Comparison of ENCODE assay signal across 25 cellular contexts in genomic region chr20:34982270-34983088, GRCh38. TPM values are rescaled to one million over a fixed set of nuclear protein-coding genes. Genes with fewer than 3 reads are reported as not detected.
DNase-seq lines count a peak whose midpoint lies in the region; ATAC-seq and TF ChIP-seq lines count a peak whose summit lies in the region.
"Had no signal": no experiment of that assay in that cellular context is flagged by ENCODE, and none has a peak within 500 bp of the region (broad histone marks: within the 10 kb centered on the region; RNA-seq: fewer than 3 reads in every experiment).

No MANE protein-coding gene starts in this region.

- no peak overlapping the region for H3K14ac ChIP-seq in neuronal stem cell (ENCODE audit: low read length)

- no peaks in the 10 kb centered on the region for H3K27me3 ChIP-seq in heart left ventricle
- peaks cover 0 to 8% (median 7%) of the 10 kb centered on the region in 3 experiments for H3K27me3 ChIP-seq in neuronal stem cell (ENCODE audit: control insufficient read depth in 3 of 3, insufficient read depth in 3 of 3, low read depth in 1 of 3, low read length in 3 of 3)
- H3K27me3 ChIP-seq: MG63 had no signal

- peak overlapping the region in 5 of 12 donors; percentile 0 to 62 (median 13) for H3K4me3 ChIP-seq in heart left ventricle
- H3K4me3 ChIP-seq in neuronal stem cell (ENCODE audit: low read length in 2 of 2): no peak overlapping the region
- H3K4me3 ChIP-seq: MG63, PC-9 had no signal

- no peak overlapping the region for H4K8ac ChIP-seq in neuronal stem cell (ENCODE audit: low read depth, low read length)

- H3K23ac ChIP-seq in neuronal stem cell (ENCODE audit: low read depth, low read length, poor library complexity): no peak overlapping the region

- no peak overlapping the region for H2AFZ ChIP-seq in neuronal stem cell (ENCODE audit: low read length)
- H2AFZ ChIP-seq: PC-9 had no signal

- DNase-seq in heart left ventricle: peak in 2 of 5 donors; percentile 24 to 31
- DNase-seq in cardiac septum (ENCODE audit: low spot score): no peak
- peak; percentile 57 for DNase-seq in left ventricle myocardium superior
- no peak for DNase-seq in neuronal stem cell (ENCODE audit: low spot score)
- no peak for DNase-seq in NCI-H1417 (lab: John Stamatoyannopoulos, UW)
- no peak for DNase-seq in midbrain (lab: John Stamatoyannopoulos, UW)
- DNase-seq in activated T-cell treated with anti-CD3 and anti-CD28 coated beads for 4 hours: no peak
- DNase-seq: 8988T; AML-193; C1 segment of cervical spinal cord; Calu3; CD8-positive, alpha-beta memory T cell; DMS79; H9; HFFc6; MG63; NCI-H1436; NCI-H1930; NCI-H2227 treated with DMSO at 0.1 percent for 48 hours; NCI-H510A; NCI-H748 treated with DMSO at 0.1 percent for 48 hours; PC-9; RPMI8226 had no signal

- peak overlapping the region; percentile 52 for H2AK5ac ChIP-seq in neuronal stem cell (ENCODE audit: low read depth, low read length)

- no peak for ATAC-seq in heart left ventricle
- no peak for ATAC-seq in left ventricle myocardium superior
- no peak for ATAC-seq in GM18511 (IDR thresholded peaks at IDR 0.05; ENCODE audit: unreplicated experiment)
- ATAC-seq: SK-N-SH treated with all-trans-retinoic acid at 6 μM for 48 hours had no signal

- H3K4me2 ChIP-seq in neuronal stem cell (ENCODE audit: insufficient read depth, low read length, poor library complexity, severe bottlenecking): no peak overlapping the region
- H3K4me2 ChIP-seq: PC-9 had no signal

- no peak overlapping the region for H3K18ac ChIP-seq in neuronal stem cell (ENCODE audit: low read length)

- peak overlapping the region; percentile 67 for H2BK15ac ChIP-seq in neuronal stem cell (ENCODE audit: low read length)

- H3K9me3 ChIP-seq in heart left ventricle: no peaks in the 10 kb centered on the region
- peaks cover 0 to 3% of the 10 kb centered on the region in 2 donors for H3K9me3 ChIP-seq in neuronal stem cell (replicated peaks in 1 of 2; ENCODE audit: control insufficient read depth in 2 of 2, insufficient read depth in 1 of 2, low read depth in 1 of 2, low read length in 2 of 2)
- H3K9me3 ChIP-seq: MG63 had no signal

- no peak overlapping the region for H2BK120ac ChIP-seq in neuronal stem cell (ENCODE audit: low read depth, low read length)

- no peak overlapping the region for H3K9ac ChIP-seq in neuronal stem cell (ENCODE audit: low read depth, low read length, poor library complexity)

- H2BK5ac ChIP-seq in neuronal stem cell (ENCODE audit: low read length): no peak overlapping the region

- peaks cover 3 to 67% (median 36%) of the 10 kb centered on the region in 12 donors for H3K4me1 ChIP-seq in heart left ventricle
- H3K4me1 ChIP-seq in neuronal stem cell (ENCODE audit: control insufficient read depth in 2 of 2, insufficient read depth in 1 of 2, low read depth in 1 of 2, low read length in 2 of 2): peaks cover 0 to 15% of the 10 kb centered on the region in 2 donors

- H3K79me1 ChIP-seq in neuronal stem cell (ENCODE audit: low read depth, low read length): no peaks in the 10 kb centered on the region

- H4K91ac ChIP-seq in neuronal stem cell (ENCODE audit: low read depth, low read length, poor library complexity): no peak overlapping the region

- H3K27ac ChIP-seq in heart left ventricle: peak overlapping the region; percentile 28 to 99 (median 73)
- H3K27ac ChIP-seq in neuronal stem cell (replicated peaks; ENCODE audit: low read length): no peak overlapping the region
- H3K27ac ChIP-seq: PC-9 had no signal

- TF ChIP-seq CTCF in heart left ventricle (IDR thresholded peaks at IDR 0.05): no peak

- H2BK12ac ChIP-seq in neuronal stem cell (ENCODE audit: low read length): no peak overlapping the region

- no peak for TF ChIP-seq POLR2A in heart left ventricle (IDR thresholded peaks at IDR 0.05)

- H3K4ac ChIP-seq in neuronal stem cell (ENCODE audit: low read length): no peak overlapping the region

- WGBS in heart left ventricle, 4 donors: 55 to 63% (median 57%) methylated on average over 21 of the region's 21 CpGs
- WGBS in neuronal stem cell (ENCODE audit: extremely low coverage in 2 of 2, insufficient read length in 2 of 2, insufficient replicate concordance in 1 of 2), 2 donors: no CpG with 5 or more reads among the region's 21 CpGs

- H3K36me3 ChIP-seq in heart left ventricle (peaks cover 0 to 19% (median 0%) of the 10 kb centered on the region in 9 donors), neuronal stem cell (replicated peaks in 1 of 2; ENCODE audit: control insufficient read depth in 2 of 2, insufficient read depth in 2 of 2, low read length in 2 of 2) (no peaks in the 10 kb centered on the region)
- H3K36me3 ChIP-seq: MG63 had no signal

- intact Hi-C loops in heart left ventricle (cut with DNase I) (no loop called here), cardiac septum (cut with DNase I) (no loop called here), left ventricle myocardium superior (cut with micrococcal nuclease) (no loop called here)

RNA-seq across cellular contexts. Expression of gene MYH7B, which starts 26.8 kb away (rescaled TPM):
- total RNA-seq in heart left ventricle (100 to 1,000 TPM in 7 of 9 donors, 10 to 100 TPM in 2; 50.7 to 306 (median 144) TPM), cardiac septum (238 TPM), left ventricle myocardium superior (297 TPM)
- 100 to 1,000 TPM in 1 of 2 donors, 10 to 100 TPM in 1; 12.8 to 448 TPM for polyA plus RNA-seq in heart left ventricle
- 0.35 TPM for polyA plus RNA-seq in neuronal stem cell (2013, experiment 1 of 2)
- 0.42 TPM for polyA plus RNA-seq in neuronal stem cell (2013, experiment 2 of 2)

RNA-seq across cellular contexts. Expression of gene GSS, which starts 26.9 kb away (rescaled TPM):
- total RNA-seq in heart left ventricle (10 to 100 TPM; 17.8 to 38.1 (median 26.8) TPM), cardiac septum (27.5 TPM), left ventricle myocardium superior (18.6 TPM)
- polyA plus RNA-seq in heart left ventricle: 10 to 100 TPM; 32.3 to 38.7 TPM
- polyA plus RNA-seq in neuronal stem cell (2013, experiment 1 of 2): 37.0 TPM
- polyA plus RNA-seq in neuronal stem cell (2013, experiment 2 of 2): 37.4 TPM
